32 cellular contexts compared by ENCODE assay signal in genomic region chr1:4298333-4298732, GRCh38.
"Had no signal": no experiment of that assay in that cellular context is flagged by ENCODE, and none has a peak within 500 bp of the region (broad histone marks: within the 10 kb centered on the region; RNA-seq: fewer than 3 reads in every experiment).

No MANE protein-coding gene starts in this region.

- H3K36me3 ChIP-seq: adrenal gland, ascending aorta, breast epithelium, esophagus muscularis mucosa, gastrocnemius medialis had no signal

- FAIRE-seq: colon had no signal

- H3K27me3 ChIP-seq: adrenal gland, ascending aorta, breast epithelium, foreskin keratinocyte had no signal

- DNase-seq: activated CD4-positive, alpha-beta memory T cell treated with anti-CD3 and anti-CD28 coated beads for 36 hours; activated CD4-positive, alpha-beta T cell treated with anti-CD3 and anti-CD28 coated beads for 36 hours; activated CD4-positive, alpha-beta T cell treated with anti-CD3 and anti-CD28 coated beads, Interleukin-2, amount 10 ng/mL, durations not matched to agents 24 days and 14 days; activated CD4-positive, CD25-positive, alpha-beta regulatory T cell; activated CD4-positive, CD25-positive, alpha-beta regulatory T cell treated with anti-CD3 and anti-CD28 coated beads, Interleukin-2, amount 50 U/mL, for 72 hours; activated CD8-positive, alpha-beta memory T cell treated with anti-CD3 and anti-CD28 coated beads, Interleukin-2, amount 10 ng/mL, durations not matched to agents 7 days and 5 days; activated CD8-positive, alpha-beta memory T cell treated with anti-CD3 and anti-CD28 coated beads, Interleukin-2, amount 50 U/mL, for 4 hours; activated CD8-positive, alpha-beta T cell treated with anti-CD3 and anti-CD28 coated beads, Interleukin-2, amount 10 ng/mL, durations not matched to agents 7 days and 5 days; activated effector memory CD4-positive, alpha-beta T cell treated with anti-CD3 and anti-CD28 coated beads, Interleukin-2, amount 50 U/mL, for 16 hours; activated naive CD4-positive, alpha-beta T cell treated with anti-CD3 and anti-CD28 coated beads for 36 hours; activated naive CD8-positive, alpha-beta T cell treated with anti-CD3 and anti-CD28 coated beads for 36 hours; activated naive CD8-positive, alpha-beta T cell treated with anti-CD3 and anti-CD28 coated beads, Interleukin-2, amount 50 U/mL, for 24 hours; activated T-cell treated with anti-CD3 and anti-CD28 coated beads, Interleukin-2, amount 50 U/mL, for 1 hour; activated T-cell treated with anti-CD3 and anti-CD28 coated beads, Interleukin-2, amount 50 U/mL, for 48 hours; adrenal gland; amygdala; caudate nucleus; cortex of kidney; dermis blood vessel endothelial cell; effector CD4-positive, alpha-beta T cell; effector memory CD8-positive, alpha-beta T cell; erythroblast; foreskin keratinocyte; gastrocnemius medialis; glutamatergic neuron; T-helper 1 cell; T-helper 17 cell; T1000 had no signal

- H3K27ac ChIP-seq: adrenal gland, ascending aorta, breast epithelium, esophagus muscularis mucosa, foreskin keratinocyte, gastrocnemius medialis had no signal

- H3K4me3 ChIP-seq: adrenal gland, ascending aorta, breast epithelium, esophagus muscularis mucosa, gastrocnemius medialis had no signal

- ATAC-seq: activated CD4-positive, alpha-beta T cell treated with anti-CD3 and anti-CD28 coated beads for 36 hours; activated CD8-positive, alpha-beta memory T cell treated with anti-CD3 and anti-CD28 coated beads, Interleukin-2, amount 10 ng/mL, durations not matched to agents 7 days and 5 days; activated CD8-positive, alpha-beta T cell treated with anti-CD3 and anti-CD28 coated beads, Interleukin-2, amount 10 ng/mL, durations not matched to agents 7 days and 5 days; activated naive CD8-positive, alpha-beta T cell treated with anti-CD3 and anti-CD28 coated beads, Interleukin-2, amount 50 U/mL, for 24 hours; effector memory CD8-positive, alpha-beta T cell; foreskin keratinocyte; gastrocnemius medialis; T-helper 17 cell had no signal

- H3K9me3 ChIP-seq: adrenal gland, ascending aorta, gastrocnemius medialis had no signal

- H3K4me1 ChIP-seq: adrenal gland, ascending aorta, breast epithelium, esophagus muscularis mucosa, foreskin keratinocyte, gastrocnemius medialis had no signal
